ENCODE assay signal across 8 cellular contexts in genomic region chr7:128561116-128561722, GRCh38.
DNase-seq lines count a peak whose midpoint lies in the region; ATAC-seq, FAIRE-seq and TF ChIP-seq lines count a peak whose summit lies in the region.
"Not testable (repeated sequence)": the region's sequence is repeated elsewhere in the genome, so short reads cannot be mapped to it uniquely, and the experiment has no call there.

No MANE protein-coding gene starts in this region.

- peaks cover 32% of the 10 kb centered on the region for H4K20me1 ChIP-seq in OCI-LY3 (ENCODE audit: insufficient read depth, low read length)

- ATAC-seq in CD4-positive, CD25-positive, alpha-beta regulatory T cell (ENCODE audit: low read depth in 2 of 2), result not testable (repeated sequence)
- peak; percentile 70 for ATAC-seq in GM19025 (IDR thresholded peaks at IDR 0.05; ENCODE audit: low read depth, unreplicated experiment)
- ATAC-seq in GM21447 (IDR thresholded peaks at IDR 0.05; ENCODE audit: unreplicated experiment), result peak; percentile 82
- ATAC-seq in HG03097 (IDR thresholded peaks at IDR 0.05; ENCODE audit: low FRiP score, unreplicated experiment), result peak; percentile 72
- peak in 3 of 4 donors; percentile 43 to 67 (median 51) for ATAC-seq in pancreas

- not testable (repeated sequence) for H2AFZ ChIP-seq in OCI-LY3 (ENCODE audit: low read depth, low read length)

- peaks cover 80% of the 10 kb centered on the region for H3K79me2 ChIP-seq in OCI-LY3 (ENCODE audit: low read length)

- H3K9me3 Mint-ChIP-seq in CD4-positive, CD25-positive, alpha-beta regulatory T cell, result not testable (repeated sequence)

- FAIRE-seq in pancreas (lab: Jason Lieb, UNC), result not testable (repeated sequence)

- H3K27me3 ChIP-seq in CD4-positive, CD25-positive, alpha-beta regulatory T cell (ENCODE audit: control insufficient read depth, insufficient read depth, low read length); OCI-LY3 (ENCODE audit: low read depth, low read length); pancreas: not testable (repeated sequence)

- not testable (repeated sequence) for H3K27ac ChIP-seq in CD4-positive, CD25-positive, alpha-beta regulatory T cell (ENCODE audit: insufficient read depth, low read length, poor library complexity, severe bottlenecking)
- H3K27ac ChIP-seq in OCI-LY3 (ENCODE audit: low read length), result peak overlapping the region; percentile 58
- H3K27ac ChIP-seq in pancreas, result peak overlapping the region in 2 of 4 donors; percentile 23 to 27

- H3K27me3 Mint-ChIP-seq in CD4-positive, CD25-positive, alpha-beta regulatory T cell, result not testable (repeated sequence)

- intact Hi-C loops in pancreas (cut with DNase I), result not testable (repeated sequence)

- H3K27ac Mint-ChIP-seq in CD4-positive, CD25-positive, alpha-beta regulatory T cell, result peak overlapping the region; percentile 21 to 39 (median 35)

- peaks cover 17 to 52% (median 32%) of the 10 kb centered on the region in 4 donors for H3K4me1 Mint-ChIP-seq in CD4-positive, CD25-positive, alpha-beta regulatory T cell

- H3K4me2 ChIP-seq in OCI-LY3 (ENCODE audit: low read length), result peak overlapping the region; percentile 40

- H3K4me3 ChIP-seq in CD4-positive, CD25-positive, alpha-beta regulatory T cell (ENCODE audit: low read depth, low read length); OCI-LY3 (ENCODE audit: low read length); choroid plexus epithelial cell (ENCODE audit: low read depth, low read length); pancreas: not testable (repeated sequence)

- H3K9ac ChIP-seq in OCI-LY3 (ENCODE audit: low read length), result not testable (repeated sequence)

- TF ChIP-seq CTCF in OCI-LY3 (IDR thresholded peaks at IDR 0.05; ENCODE audit: low read depth, low read length); choroid plexus epithelial cell (conservative IDR thresholded peaks at IDR 0.05; ENCODE audit: low read depth, low read length); pancreas (IDR thresholded peaks at IDR 0.05): not testable (repeated sequence)

- not testable (repeated sequence) for H3K9me3 ChIP-seq in CD4-positive, CD25-positive, alpha-beta regulatory T cell (ENCODE audit: control insufficient read depth in 2 of 2, low read length in 2 of 2); OCI-LY3 (ENCODE audit: insufficient read depth, low read length); pancreas

- not testable (repeated sequence) for H3K36me3 Mint-ChIP-seq in CD4-positive, CD25-positive, alpha-beta regulatory T cell

- not testable (repeated sequence) for H3K4me1 ChIP-seq in CD4-positive, CD25-positive, alpha-beta regulatory T cell (ENCODE audit: control insufficient read depth, insufficient read depth, low read length, poor library complexity, severe bottlenecking); pancreas
- peaks cover 14% of the 10 kb centered on the region for H3K4me1 ChIP-seq in OCI-LY3 (ENCODE audit: low read length)

- not testable (repeated sequence) for DNase-seq in CD4-positive, CD25-positive, alpha-beta regulatory T cell; pancreas
- DNase-seq in choroid plexus epithelial cell (ENCODE audit: low read depth) (peak; percentile 12), kidney tubule cell (ENCODE audit: low spot score) (peak; percentile 7)

- WGBS in pancreas, 2 donors, result 35% methylated on average over 3 to 4 of the region's 4 CpGs

- not testable (repeated sequence) for H3K36me3 ChIP-seq in CD4-positive, CD25-positive, alpha-beta regulatory T cell (ENCODE audit: control insufficient read depth, insufficient read depth, low read length); OCI-LY3 (replicated peaks; ENCODE audit: low read depth, low read length); pancreas

- not testable (repeated sequence) for H3K4me3 Mint-ChIP-seq in CD4-positive, CD25-positive, alpha-beta regulatory T cell
